8 cellular contexts compared by ENCODE assay signal in the genomic region with DNA sequence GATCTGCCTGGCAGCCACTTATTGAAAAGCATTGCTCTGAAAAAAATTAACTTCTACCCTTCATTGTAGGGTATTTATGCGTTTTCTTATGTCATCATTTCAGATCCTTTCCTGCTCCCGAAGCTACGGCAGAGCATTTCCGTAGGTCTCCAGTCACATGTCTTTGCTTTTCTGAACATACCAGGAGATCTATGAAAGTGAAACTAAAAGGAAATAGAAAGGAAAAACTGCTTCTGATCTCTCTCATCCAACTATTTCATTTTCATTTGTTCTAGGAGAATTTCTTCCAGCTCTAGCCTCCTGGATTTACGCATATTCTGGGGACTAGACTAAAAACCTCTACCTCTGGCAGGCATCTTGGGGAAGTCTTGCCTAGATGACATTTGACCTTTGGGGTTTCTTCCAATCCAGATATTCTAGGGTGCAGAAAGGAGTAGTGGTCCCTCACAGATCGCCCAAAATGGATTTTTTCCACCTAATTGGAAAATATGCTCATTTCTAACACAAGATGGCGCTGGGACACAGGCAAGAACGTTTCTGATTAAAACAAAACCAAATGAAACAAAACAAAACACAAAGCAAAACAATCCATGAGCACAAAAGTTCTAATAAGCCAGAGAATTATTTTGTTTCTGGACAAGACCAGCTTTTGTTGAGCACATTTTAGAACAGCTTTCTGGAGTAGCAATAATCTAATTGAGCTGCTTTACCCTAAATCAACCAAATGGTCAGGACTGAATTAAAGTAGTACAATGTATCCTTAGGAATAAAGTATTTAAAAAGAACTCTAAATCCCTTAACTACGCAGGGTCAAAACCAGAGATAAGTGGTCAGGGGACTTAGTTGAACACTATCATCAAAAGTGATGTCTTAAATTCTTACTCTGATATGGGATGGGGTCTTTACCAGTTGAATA. TPM values are rescaled to one million over a fixed set of nuclear protein-coding genes. Genes with fewer than 3 reads are reported as not detected.
DNase-seq lines count a peak whose midpoint lies in the region; ATAC-seq and TF ChIP-seq lines count a peak whose summit lies in the region.

No MANE protein-coding gene starts in this region.

- H3K9me2 ChIP-seq in MM.1S (replicated peaks; ENCODE audit: insufficient read depth, low read length), result no peaks in the 10 kb centered on the region

- H3K9me3 ChIP-seq in MM.1S (replicated peaks; ENCODE audit: insufficient read depth, low read length), result no peaks in the 10 kb centered on the region
- H3K9me3 ChIP-seq in neuronal stem cell (replicated peaks in 1 of 2; ENCODE audit: control insufficient read depth in 2 of 2, insufficient read depth in 1 of 2, low read depth in 1 of 2, low read length in 2 of 2), result no peaks in the 10 kb centered on the region

- no peak overlapping the region for H3K18ac ChIP-seq in neuronal stem cell (ENCODE audit: low read length)

- WGBS in neuronal stem cell (ENCODE audit: extremely low coverage in 2 of 2, insufficient read length in 2 of 2, insufficient replicate concordance in 1 of 2), 2 donors, result no CpG with 5 or more reads among the region's 9 CpGs

- ATAC-seq in activated T-cell treated with anti-CD3 and anti-CD28 coated beads, Interleukin-2, amount 50 U/mL, for 4 hours, result no peak
- no peak for ATAC-seq in GM21717 (IDR thresholded peaks at IDR 0.05; ENCODE audit: unreplicated experiment)

- H3K4me2 ChIP-seq in MM.1S (ENCODE audit: low read depth, low read length) (0 out of 2 replicates have a peak overlapping the region, but pooled peaks have one; percentile 25), neuronal stem cell (ENCODE audit: insufficient read depth, low read length, poor library complexity, severe bottlenecking) (no peak overlapping the region)

- no peak overlapping the region for H3K27ac ChIP-seq in MM.1S (ENCODE audit: low read length)
- no peak overlapping the region for H3K27ac ChIP-seq in neuronal stem cell (replicated peaks; ENCODE audit: low read length)

- no peak overlapping the region for H3K27ac Mint-ChIP-seq in activated CD4-positive, alpha-beta T cell treated with anti-CD3 and anti-CD28 coated beads, Interleukin-2, amount 10 ng/mL, durations not matched to agents 24 days and 14 days

- no peaks in the 10 kb centered on the region for H3K79me2 ChIP-seq in MM.1S (ENCODE audit: low read length)

- H2BK12ac ChIP-seq in neuronal stem cell (ENCODE audit: low read length), result no peak overlapping the region

- H3K4me1 ChIP-seq in MM.1S (ENCODE audit: low read length) (no peaks in the 10 kb centered on the region), neuronal stem cell (ENCODE audit: control insufficient read depth in 2 of 2, insufficient read depth in 1 of 2, low read depth in 1 of 2, low read length in 2 of 2) (peaks cover 14 to 40% of the 10 kb centered on the region in 2 donors)

- no peaks in the 10 kb centered on the region for H3K79me1 ChIP-seq in neuronal stem cell (ENCODE audit: low read depth, low read length)

- H3F3A ChIP-seq in MM.1S (ENCODE audit: insufficient read depth, low read length), result no peaks in the 10 kb centered on the region

- H3K4me3 ChIP-seq in MM.1S (ENCODE audit: low read length) (no peak overlapping the region), fibroblast of pulmonary artery (replicated peaks; ENCODE audit: low read depth, low read length) (peak overlapping the region; percentile 57), neuronal stem cell (ENCODE audit: low read length in 2 of 2) (no peak overlapping the region)

- TF ChIP-seq CTCF in MM.1S (IDR thresholded peaks at IDR 0.05; ENCODE audit: low read length) (peak; percentile 86), fibroblast of pulmonary artery (IDR thresholded peaks at IDR 0.05; ENCODE audit: low read length, missing control alignments) (peak; percentile 80)

- H3K27me3 Mint-ChIP-seq in activated T-cell treated with anti-CD3 and anti-CD28 coated beads, Interleukin-2, amount 50 U/mL, for 4 hours (ENCODE audit: low read depth), result peaks cover 5% of the 10 kb centered on the region
- H3K27me3 Mint-ChIP-seq in activated CD4-positive, alpha-beta T cell treated with anti-CD3 and anti-CD28 coated beads, Interleukin-2, amount 10 ng/mL, durations not matched to agents 24 days and 14 days, result peaks cover 11% of the 10 kb centered on the region

- H4K20me1 ChIP-seq in MM.1S (ENCODE audit: insufficient read depth, low read length), result no peaks in the 10 kb centered on the region

- no peak overlapping the region for H4K91ac ChIP-seq in neuronal stem cell (ENCODE audit: low read depth, low read length, poor library complexity)

- H3K36me3 ChIP-seq in MM.1S (replicated peaks; ENCODE audit: insufficient read depth, low read length), result no peaks in the 10 kb centered on the region
- no peaks in the 10 kb centered on the region for H3K36me3 ChIP-seq in neuronal stem cell (replicated peaks in 1 of 2; ENCODE audit: control insufficient read depth in 2 of 2, insufficient read depth in 2 of 2, low read length in 2 of 2)

- no peak overlapping the region for H2BK120ac ChIP-seq in neuronal stem cell (ENCODE audit: low read depth, low read length)

- no peak overlapping the region for H4K8ac ChIP-seq in neuronal stem cell (ENCODE audit: low read depth, low read length)

- H3K9me3 Mint-ChIP-seq in activated T-cell treated with anti-CD3 and anti-CD28 coated beads, Interleukin-2, amount 50 U/mL, for 4 hours, result no peaks in the 10 kb centered on the region
- H3K9me3 Mint-ChIP-seq in activated CD4-positive, alpha-beta T cell treated with anti-CD3 and anti-CD28 coated beads, Interleukin-2, amount 10 ng/mL, durations not matched to agents 24 days and 14 days, result no peaks in the 10 kb centered on the region

- no peak overlapping the region for H3K4me3 Mint-ChIP-seq in activated T-cell treated with anti-CD3 and anti-CD28 coated beads, Interleukin-2, amount 50 U/mL, for 4 hours
- H3K4me3 Mint-ChIP-seq in activated CD4-positive, alpha-beta T cell treated with anti-CD3 and anti-CD28 coated beads, Interleukin-2, amount 10 ng/mL, durations not matched to agents 24 days and 14 days, result peak overlapping the region; percentile 34

- intact Hi-C loops in activated CD4-positive, alpha-beta T cell treated with anti-CD3 and anti-CD28 coated beads, Interleukin-2, amount 10 ng/mL, durations not matched to agents 24 days and 14 days (cut with micrococcal nuclease), result loop anchor here (1.0 to 5.0 kb wide), 6 partner anchors 77 to 642 kb away; no protein-coding TSS in a partner anchor

- H3K4ac ChIP-seq in neuronal stem cell (ENCODE audit: low read length), result no peak overlapping the region

- peak; percentile 23 for DNase-seq in activated T-cell treated with anti-CD3 and anti-CD28 coated beads, Interleukin-2, amount 50 U/mL, for 4 hours
- no peak for DNase-seq in activated T-cell treated with anti-CD3 and anti-CD28 coated beads, Interleukin-2, amount 50 U/mL, for 1 hour
- DNase-seq in MM.1S (peak; percentile 65), fibroblast of pulmonary artery (ENCODE audit: low read depth) (peak; percentile 72), neuronal stem cell (ENCODE audit: low spot score) (peak; percentile 61), cortex of kidney (lab: John Stamatoyannopoulos, UW) (no peak)
- peak; percentile 86 for DNase-seq in activated CD4-positive, alpha-beta T cell treated with anti-CD3 and anti-CD28 coated beads, Interleukin-2, amount 10 ng/mL, durations not matched to agents 24 days and 14 days

- no peak overlapping the region for H3K23ac ChIP-seq in neuronal stem cell (ENCODE audit: low read depth, low read length, poor library complexity)

- no peak overlapping the region for H2AK5ac ChIP-seq in neuronal stem cell (ENCODE audit: low read depth, low read length)

- H2AFZ ChIP-seq in MM.1S (ENCODE audit: low read length) (peak overlapping the region; percentile 72), neuronal stem cell (ENCODE audit: low read length) (peak overlapping the region; percentile 43)

- H3K9ac ChIP-seq in MM.1S (ENCODE audit: low read length) (no peak overlapping the region), neuronal stem cell (ENCODE audit: low read depth, low read length, poor library complexity) (no peak overlapping the region)

- H3K27me3 ChIP-seq in MM.1S (replicated peaks; ENCODE audit: insufficient read depth, low read length) (peaks cover 19% of the 10 kb centered on the region; the same call in 1 of the 2 replicates), neuronal stem cell (ENCODE audit: control insufficient read depth in 3 of 3, insufficient read depth in 3 of 3, low read depth in 1 of 3, low read length in 3 of 3) (no peaks in the 10 kb centered on the region)

- no peaks in the 10 kb centered on the region for H3K36me3 Mint-ChIP-seq in activated T-cell treated with anti-CD3 and anti-CD28 coated beads, Interleukin-2, amount 50 U/mL, for 4 hours (ENCODE audit: insufficient read depth)
- H3K36me3 Mint-ChIP-seq in activated CD4-positive, alpha-beta T cell treated with anti-CD3 and anti-CD28 coated beads, Interleukin-2, amount 10 ng/mL, durations not matched to agents 24 days and 14 days (ENCODE audit: low read depth), result no peaks in the 10 kb centered on the region

- no peak overlapping the region for H3K14ac ChIP-seq in neuronal stem cell (ENCODE audit: low read length)

- H2BK15ac ChIP-seq in neuronal stem cell (ENCODE audit: low read length), result no peak overlapping the region

- H2BK5ac ChIP-seq in neuronal stem cell (ENCODE audit: low read length), result no peak overlapping the region

- H3K4me1 Mint-ChIP-seq in activated T-cell treated with anti-CD3 and anti-CD28 coated beads, Interleukin-2, amount 50 U/mL, for 4 hours (ENCODE audit: low read depth), result peaks cover 8% of the 10 kb centered on the region
- H3K4me1 Mint-ChIP-seq in activated CD4-positive, alpha-beta T cell treated with anti-CD3 and anti-CD28 coated beads, Interleukin-2, amount 10 ng/mL, durations not matched to agents 24 days and 14 days, result peaks cover 12% of the 10 kb centered on the region

RNA-seq across cellular contexts. Expression of a gene that starts 12.2 kb away (rescaled TPM):
- 10 to 100 TPM in 1 of 3 donors, 1 to 10 TPM in 2; 8.3 to 12.5 (median 9.0) TPM for total RNA-seq in activated T-cell treated with anti-CD3 and anti-CD28 coated beads, Interleukin-2, amount 50 U/mL, for 4 hours
- 11.4 and 14.8 TPM in 2 replicates for total RNA-seq in activated CD4-positive, alpha-beta T cell treated with anti-CD3 and anti-CD28 coated beads, Interleukin-2, amount 10 ng/mL, durations not matched to agents 24 days and 14 days
- 14.8 TPM for polyA plus RNA-seq in neuronal stem cell (2013, experiment 1 of 2)
- polyA plus RNA-seq in neuronal stem cell (2013, experiment 2 of 2), result 15.5 TPM

Comparison
In these comparisons a context has a peak if more than half of its experiments do, and no peak if none do; other contexts are left out.
1. DNase-seq: peak in activated T-cell treated with anti-CD3 and anti-CD28 coated beads, Interleukin-2, amount 50 U/mL, for 4 hours (single experiment), MM.1S (single experiment), activated CD4-positive, alpha-beta T cell treated with anti-CD3 and anti-CD28 coated beads, Interleukin-2, amount 10 ng/mL, durations not matched to agents 24 days and 14 days (single experiment), fibroblast of pulmonary artery (single experiment) and neuronal stem cell (single experiment); none in activated T-cell treated with anti-CD3 and anti-CD28 coated beads, Interleukin-2, amount 50 U/mL, for 1 hour (single experiment) and cortex of kidney (single experiment).